ENCODE assay signal across 12 cellular contexts in genomic region chr13:111659842-111660241, GRCh38.
"Had no signal": no experiment of that assay in that cellular context is flagged by ENCODE, and none has a peak within 500 bp of the region (broad histone marks: within the 10 kb centered on the region; RNA-seq: fewer than 3 reads in every experiment).

No MANE protein-coding gene starts in this region.

- H3K27me3 ChIP-seq: tibial nerve, uterus had no signal

- DNase-seq: activated CD4-positive, alpha-beta T cell treated with anti-CD3 and anti-CD28 coated beads, Interleukin-2, amount 50 U/mL, for 4 hours; activated gamma-delta T cell; stimulated activated CD4-positive, alpha-beta T cell treated with anti-CD3 and anti-CD28 coated beads, Interleukin-2, amount 100 ng/mL, for 24 hours; stimulated activated naive CD8-positive, alpha-beta T cell treated with anti-CD3 and anti-CD28 coated beads, Interleukin-15, Interleukin-2, amounts not matched to agents 100 U/mL and 50 U/mL, for 24 hours; substantia nigra; T-helper 2 cell; uterus had no signal

- H3K27ac Mint-ChIP-seq: activated naive CD4-positive, alpha-beta T cell treated with anti-CD3 and anti-CD28 coated beads, Interleukin-2, amount 50 U/mL, for 24 hours; mesothelial cell of epicardium; natural killer cell treated with Interleukin-12 subunit alpha and Interleukin-12 subunit beta and Interleukin-15 and Interleukin-18, amount 100 ng/mL, for 72 hours had no signal

- ATAC-seq: natural killer cell treated with Interleukin-12 subunit alpha and Interleukin-12 subunit beta and Interleukin-15 and Interleukin-18, amount 100 ng/mL, for 72 hours; stimulated activated naive CD8-positive, alpha-beta T cell treated with anti-CD3 and anti-CD28 coated beads, Interleukin-15, Interleukin-2, amounts not matched to agents 100 U/mL and 50 U/mL, for 24 hours had no signal

- H3K9me3 Mint-ChIP-seq: activated naive CD4-positive, alpha-beta T cell treated with anti-CD3 and anti-CD28 coated beads, Interleukin-2, amount 50 U/mL, for 24 hours; mesothelial cell of epicardium; natural killer cell treated with Interleukin-12 subunit alpha and Interleukin-12 subunit beta and Interleukin-15 and Interleukin-18, amount 100 ng/mL, for 72 hours had no signal

- H3K36me3 Mint-ChIP-seq: activated naive CD4-positive, alpha-beta T cell treated with anti-CD3 and anti-CD28 coated beads, Interleukin-2, amount 50 U/mL, for 24 hours; mesothelial cell of epicardium; natural killer cell treated with Interleukin-12 subunit alpha and Interleukin-12 subunit beta and Interleukin-15 and Interleukin-18, amount 100 ng/mL, for 72 hours had no signal

- H3K4me1 Mint-ChIP-seq: activated naive CD4-positive, alpha-beta T cell treated with anti-CD3 and anti-CD28 coated beads, Interleukin-2, amount 50 U/mL, for 24 hours; mesothelial cell of epicardium had no signal

- H3K4me3 Mint-ChIP-seq: activated naive CD4-positive, alpha-beta T cell treated with anti-CD3 and anti-CD28 coated beads, Interleukin-2, amount 50 U/mL, for 24 hours; mesothelial cell of epicardium; natural killer cell treated with Interleukin-12 subunit alpha and Interleukin-12 subunit beta and Interleukin-15 and Interleukin-18, amount 100 ng/mL, for 72 hours had no signal

- H3K4me3 ChIP-seq: lung, tibial nerve, uterus had no signal

- H3K27ac ChIP-seq: tibial nerve, uterus had no signal
